8 cellular contexts compared by ENCODE assay signal in genomic region chr10:87342704-87343258, GRCh38. TPM values are rescaled to one million over a fixed set of nuclear protein-coding genes. Genes with fewer than 3 reads are reported as not detected.
DNase-seq lines count a peak whose midpoint lies in the region; ATAC-seq and TF ChIP-seq lines count a peak whose summit lies in the region.
"Not testable (repeated sequence)": the region's sequence is repeated elsewhere in the genome, so short reads cannot be mapped to it uniquely, and the experiment has no call there.

No MANE protein-coding gene starts in this region.

- POLR2A ChIA-PET in Panc1 (lab: Charles Lee), result not testable (repeated sequence)

- peak; percentile 71 for ATAC-seq in GM21529 (IDR thresholded peaks at IDR 0.05; ENCODE audit: unreplicated experiment)
- ATAC-seq in Panc1, result peak; percentile 92

- H3K27ac ChIP-seq in HUES64 (ENCODE audit: low read depth, low read length) (peak overlapping the region; percentile 87; the same call in 1 of the 2 replicates), Panc1 (ENCODE audit: low read length) (peak overlapping the region; percentile 39; the same call in 1 of the 2 replicates), esophagus (ENCODE audit: low read depth in 2 of 2, low read length in 1 of 2) (peak overlapping the region; percentile 70 to 81)

- WGBS in HUES64, result under 1% methylated on average over 56 of the region's 65 CpGs
- WGBS in esophagus, 2 donors, result 0% methylated on average over 34 to 60 of the region's 65 CpGs

- H3K27me3 ChIP-seq in HUES64 (ENCODE audit: insufficient read depth, low read length); Panc1 (ENCODE audit: control insufficient read depth, insufficient read depth, low read length); esophagus (ENCODE audit: control insufficient read depth in 1 of 2, insufficient read depth in 2 of 2, low read length in 2 of 2): not testable (repeated sequence)

- TF ChIP-seq CTCF in Panc1 (IDR thresholded peaks at IDR 0.05), result peak; percentile 77

- not testable (repeated sequence) for BruUV-seq in Panc1 (replicated peaks; lab: Mats Ljungman, UMichigan)

- DNase-seq in DMS153 (lab: John Stamatoyannopoulos, UW) (peak; percentile 10), Panc1 (ENCODE audit: low read depth, low spot score) (peak; percentile 18), myocyte (ENCODE audit: low read depth) (peak; percentile 82)
- peak; percentile 88 for DNase-seq in activated T-cell treated with anti-CD3 and anti-CD28 coated beads, Interleukin-2, amount 50 U/mL, for 1 hour
- DNase-seq in stimulated activated CD8-positive, alpha-beta memory T cell treated with anti-CD3 and anti-CD28 coated beads, Interleukin-4, amount 100 ng/mL, for 1 hour (ENCODE audit: low read depth in 2 of 2, low spot score in 1 of 2), result peak; percentile 62 to 68

- intact Hi-C loops in Panc1 (cut with micrococcal nuclease; ENCODE audit: unreplicated experiment), result not testable (repeated sequence)

- peak overlapping the region; percentile 85 for H3K9ac ChIP-seq in HUES64 (ENCODE audit: low read depth, low read length)

- CTCF ChIA-PET in Panc1 (lab: Charles Lee), result not testable (repeated sequence)

- in situ Hi-C loops in Panc1 (cut with HindIII; ENCODE audit: low pct_unique_long_range_greater_than_20kb, low sequenced_read_pairs), result not testable (repeated sequence)

- H3K4me3 ChIP-seq in HUES64 (ENCODE audit: low read length) (peak overlapping the region; percentile 67), Panc1 (ENCODE audit: low read depth in 2 of 2, low read length in 2 of 2) (peak overlapping the region; percentile 46 to 49), esophagus (ENCODE audit: low read depth in 1 of 2, low read length in 2 of 2) (peak overlapping the region; percentile 42 to 53)

- not testable (repeated sequence) for H3K36me3 ChIP-seq in HUES64 (ENCODE audit: insufficient read depth, low read length); Panc1 (ENCODE audit: control insufficient read depth, insufficient read depth, low read length); esophagus (ENCODE audit: control insufficient read depth in 2 of 2, insufficient read depth in 2 of 2, low read length in 1 of 2)

- not testable (repeated sequence) for H3K9me3 ChIP-seq in HUES64 (ENCODE audit: insufficient read depth, low read depth, low read length); Panc1 (ENCODE audit: control insufficient read depth, insufficient read depth, low read depth, low read length); esophagus (ENCODE audit: control insufficient read depth in 2 of 2, insufficient read depth in 1 of 2, low read depth in 1 of 2, low read length in 1 of 2)

- H3K4me1 ChIP-seq in HUES64 (ENCODE audit: insufficient read depth, low read length); esophagus (ENCODE audit: control insufficient read depth in 2 of 2, insufficient read depth in 2 of 2, low read length in 1 of 2): not testable (repeated sequence)
- peaks cover 10% of the 10 kb centered on the region; the same call in 1 of the 2 replicates for H3K4me1 ChIP-seq in Panc1 (ENCODE audit: control insufficient read depth, insufficient read depth, low read length)

RNA-seq across cellular contexts. Expression of gene NUTM2D, which starts 14.8 kb away (rescaled TPM):
- polyA plus RNA-seq in HUES64 (2013, experiment 1 of 2), result 1.9 TPM
- 2.5 TPM for polyA plus RNA-seq in HUES64 (2013, experiment 2 of 2)
- total RNA-seq in Panc1 (2021; ENCODE audit: unreplicated experiment) (1.5 TPM), myocyte (2.5 and 3.1 TPM in 2 replicates)
- polyA plus RNA-seq in Panc1 (2012; ENCODE audit: insufficient read length), result 1.2 TPM
- 1 to 10 TPM; 1.6 to 7.0 TPM for polyA plus RNA-seq in esophagus
- 3.9 TPM for polyA plus RNA-seq in myocyte (2012)

Comparison
In these comparisons a context has a peak if more than half of its experiments do, and no peak if none do; other contexts are left out.
1. Peak in every context shown above with its lines: DNase-seq, ATAC-seq, H3K4me3 ChIP-seq and H3K27ac ChIP-seq.
2. DNase-seq: peak in every context shown above with its lines; median percentile 88 in activated T-cell treated with anti-CD3 and anti-CD28 coated beads, Interleukin-2, amount 50 U/mL, for 1 hour; 82 in myocyte; 65 in stimulated activated CD8-positive, alpha-beta memory T cell treated with anti-CD3 and anti-CD28 coated beads, Interleukin-4, amount 100 ng/mL, for 1 hour; 18 in Panc1; 10 in DMS153.